In the genomic region with DNA sequence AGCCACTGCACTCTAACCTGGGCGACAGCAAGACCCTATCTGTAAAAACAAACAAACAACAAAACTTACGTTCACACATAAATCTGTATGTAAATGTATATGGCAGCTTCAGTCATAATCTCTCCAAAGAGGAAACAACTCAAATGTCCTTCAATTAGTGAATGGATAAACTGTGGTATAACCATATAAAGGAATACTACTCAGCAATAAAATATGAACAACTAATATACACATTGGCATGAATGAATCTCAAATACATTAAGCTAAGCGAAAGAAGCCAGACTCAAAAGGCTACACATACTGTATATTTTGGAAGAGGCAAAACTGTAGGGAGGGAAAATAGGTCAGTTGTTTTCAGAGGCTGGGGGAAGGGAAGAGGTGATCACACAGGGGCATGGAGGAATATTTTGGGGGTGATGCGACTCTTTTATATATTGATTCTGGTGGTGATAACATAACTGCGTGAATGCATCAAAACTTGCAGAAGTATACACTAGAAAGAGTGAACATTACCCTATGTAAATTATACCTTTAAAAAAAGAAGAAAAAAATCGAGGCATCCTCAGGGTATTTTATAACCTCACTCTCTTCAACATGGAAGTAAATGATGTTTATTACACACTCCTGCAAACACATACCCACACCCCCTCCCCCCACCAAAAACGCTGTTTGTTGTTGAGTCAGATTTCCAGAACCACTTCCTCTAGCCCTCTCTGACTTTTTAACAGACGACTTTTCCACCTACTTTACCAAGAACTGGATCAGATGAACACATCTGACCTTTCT, we compare ENCODE assay signal across 8 cellular contexts. TPM values are rescaled to one million over a fixed set of nuclear protein-coding genes. Genes with fewer than 3 reads are reported as not detected.
DNase-seq lines count a peak whose midpoint lies in the region; TF ChIP-seq lines count a peak whose summit lies in the region.

No MANE protein-coding gene starts in this region.

- H3K4me3 Mint-ChIP-seq in T-helper 1 cell treated with Interleukin-12 subunit alpha and Interleukin-12 subunit beta and Interleukin-4 antibody, amounts not matched to agents 30 μg/mL and 1 μg/mL, for 36 hours: peak overlapping the region; percentile 57
- H3K4me3 Mint-ChIP-seq in neural progenitor cell: no peak overlapping the region

- H3F3A ChIP-seq in neural progenitor cell (ENCODE audit: low read depth): no peaks in the 10 kb centered on the region

- no peaks in the 10 kb centered on the region for H3K9me3 ChIP-seq in neural progenitor cell (ENCODE audit: low read depth)

- no peak overlapping the region for H3K4me2 ChIP-seq in neural progenitor cell

- H3K9ac ChIP-seq in neural progenitor cell: no peak overlapping the region

- peaks cover 8% of the 10 kb centered on the region for H3K27me3 Mint-ChIP-seq in T-helper 1 cell treated with Interleukin-12 subunit alpha and Interleukin-12 subunit beta and Interleukin-4 antibody, amounts not matched to agents 30 μg/mL and 1 μg/mL, for 36 hours (ENCODE audit: low read depth)
- peaks cover 4% of the 10 kb centered on the region for H3K27me3 Mint-ChIP-seq in neural progenitor cell (ENCODE audit: insufficient read depth, low read depth)

- peak overlapping the region; percentile 92 for H3K27ac Mint-ChIP-seq in T-helper 1 cell treated with Interleukin-12 subunit alpha and Interleukin-12 subunit beta and Interleukin-4 antibody, amounts not matched to agents 30 μg/mL and 1 μg/mL, for 36 hours
- H3K27ac Mint-ChIP-seq in neural progenitor cell: no peak overlapping the region

- no peaks in the 10 kb centered on the region for H4K20me1 ChIP-seq in neural progenitor cell (ENCODE audit: low read depth)

- H3K4me3 ChIP-seq in cardiac fibroblast (replicated peaks in 1 of 2; ENCODE audit: low read depth in 2 of 2, low read length in 2 of 2) (no peak overlapping the region), neural progenitor cell (no peak overlapping the region)

- H3K36me3 ChIP-seq in neural progenitor cell: no peaks in the 10 kb centered on the region

- no peak overlapping the region for H2AFZ ChIP-seq in neural progenitor cell (replicated peaks)

- H3K4me1 ChIP-seq in neural progenitor cell: peaks cover 4% of the 10 kb centered on the region

- H3K36me3 Mint-ChIP-seq in T-helper 1 cell treated with Interleukin-12 subunit alpha and Interleukin-12 subunit beta and Interleukin-4 antibody, amounts not matched to agents 30 μg/mL and 1 μg/mL, for 36 hours (ENCODE audit: low read depth): peaks cover 3% of the 10 kb centered on the region
- H3K36me3 Mint-ChIP-seq in neural progenitor cell: no peaks in the 10 kb centered on the region

- peaks cover 32% of the 10 kb centered on the region for H3K4me1 Mint-ChIP-seq in T-helper 1 cell treated with Interleukin-12 subunit alpha and Interleukin-12 subunit beta and Interleukin-4 antibody, amounts not matched to agents 30 μg/mL and 1 μg/mL, for 36 hours (ENCODE audit: low read depth)
- peaks cover 13% of the 10 kb centered on the region for H3K4me1 Mint-ChIP-seq in neural progenitor cell

- peak; percentile 73 for DNase-seq in NK-92 treated with Interleukin-12 subunit alpha and Interleukin-12 subunit beta, amount 100 ng/mL, for 24 hours (lab: John Stamatoyannopoulos, UW)
- DNase-seq in NK-92 (lab: John Stamatoyannopoulos, UW; ENCODE audit: unreplicated experiment) (no peak), cardiac fibroblast (ENCODE audit: low read depth in 2 of 2) (peak; percentile 54 to 76), neural progenitor cell (ENCODE audit: low spot score) (no peak), cerebellar cortex (ENCODE audit: low spot score) (no peak), NCI-H128 (lab: John Stamatoyannopoulos, UW; ENCODE audit: unreplicated experiment) (no peak)
- peak; percentile 74 for DNase-seq in stimulated activated CD8-positive, alpha-beta memory T cell treated with anti-CD3 and anti-CD28 coated beads, Interleukin-4, amount 100 ng/mL, for 48 hours

- no peaks in the 10 kb centered on the region for H3K79me2 ChIP-seq in neural progenitor cell (ENCODE audit: low read depth)

- no peak overlapping the region for H3K27ac ChIP-seq in neural progenitor cell

- peaks cover 4% of the 10 kb centered on the region for H3K9me3 Mint-ChIP-seq in T-helper 1 cell treated with Interleukin-12 subunit alpha and Interleukin-12 subunit beta and Interleukin-4 antibody, amounts not matched to agents 30 μg/mL and 1 μg/mL, for 36 hours
- no peaks in the 10 kb centered on the region for H3K9me3 Mint-ChIP-seq in neural progenitor cell

- H3K27me3 ChIP-seq in neural progenitor cell: no peaks in the 10 kb centered on the region

- TF ChIP-seq CTCF in cardiac fibroblast (IDR thresholded peaks at IDR 0.05; ENCODE audit: low read depth, low read length): no peak
- TF ChIP-seq CTCF in neural progenitor cell (IDR thresholded peaks at IDR 0.05): no peak

RNA-seq across cellular contexts. Expression of a gene that starts 18.0 kb away (rescaled TPM):
- total RNA-seq in neural progenitor cell (ENCODE audit: low replicate concordance): 6.8 and 11.6 TPM in 2 replicates

Comparison
In these comparisons a context has a peak if more than half of its experiments do, and no peak if none do; other contexts are left out.
1. DNase-seq: peak in NK-92 treated with Interleukin-12 subunit alpha and Interleukin-12 subunit beta, amount 100 ng/mL, for 24 hours (single experiment), cardiac fibroblast (2 of 2) and stimulated activated CD8-positive, alpha-beta memory T cell treated with anti-CD3 and anti-CD28 coated beads, Interleukin-4, amount 100 ng/mL, for 48 hours (single experiment); none in NK-92 (single experiment), neural progenitor cell (single experiment), cerebellar cortex (single experiment) and NCI-H128 (single experiment).